32 cellular contexts compared by ENCODE assay signal in genomic region chr4:187071896-187072295, GRCh38.
A peak's percentile ranks its signal among the peaks of the same experiment; 100 is the strongest.
DNase-seq lines count a peak whose midpoint lies in the region; TF ChIP-seq lines count a peak whose summit lies in the region.
"Had no signal": no experiment of that assay in that cellular context is flagged by ENCODE, and none has a peak within 500 bp of the region (broad histone marks: within the 10 kb centered on the region; RNA-seq: fewer than 3 reads in every experiment).

No MANE protein-coding gene starts in this region.

- no peaks in the 10 kb centered on the region for H3K36me3 ChIP-seq in skeletal muscle satellite cell (ENCODE audit: insufficient read depth, low read length)

- H3K4me1 Mint-ChIP-seq in HFFc6 (ENCODE audit: low read depth) (peaks cover 25% of the 10 kb centered on the region), osteocyte (ENCODE audit: unreplicated experiment) (peaks cover 16% of the 10 kb centered on the region)
- H3K4me1 Mint-ChIP-seq: activated CD4-positive, alpha-beta T cell treated with anti-CD3 and anti-CD28 coated beads, Interleukin-2, amount 10 ng/mL, durations not matched to agents 24 days and 14 days; naive thymus-derived CD8-positive, alpha-beta T cell; stimulated activated naive B cell treated with anti-CD40 and anti-IgM and Interleukin-4, amounts not matched to agents 10 μg/mL and 1 μg/mL and 100 μg/mL, for 72 hours had no signal

- H3K4me3 Mint-ChIP-seq in HFFc6 (peak overlapping the region; percentile 77), osteocyte (ENCODE audit: unreplicated experiment) (no peak overlapping the region)
- H3K4me3 Mint-ChIP-seq: activated CD4-positive, alpha-beta T cell treated with anti-CD3 and anti-CD28 coated beads, Interleukin-2, amount 10 ng/mL, durations not matched to agents 24 days and 14 days; activated naive CD8-positive, alpha-beta T cell; mesothelial cell of epicardium; naive thymus-derived CD8-positive, alpha-beta T cell; stimulated activated naive B cell treated with anti-CD40 and anti-IgM and Interleukin-4, amounts not matched to agents 10 μg/mL and 1 μg/mL and 100 μg/mL, for 72 hours had no signal

- H3K4me1 ChIP-seq in skeletal muscle satellite cell (ENCODE audit: control insufficient read depth, insufficient read depth, low read length) = peaks cover 5% of the 10 kb centered on the region

- H3K9me3 Mint-ChIP-seq in HFFc6 (no peaks in the 10 kb centered on the region), osteocyte (ENCODE audit: unreplicated experiment) (no peaks in the 10 kb centered on the region)
- H3K9me3 Mint-ChIP-seq: mesothelial cell of epicardium had no signal

- no peak for TF ChIP-seq CTCF in HFFc6 (IDR thresholded peaks at IDR 0.05)
- no peak for TF ChIP-seq CTCF in fibroblast of villous mesenchyme (IDR thresholded peaks at IDR 0.05; ENCODE audit: insufficient read depth, low read depth, low read length)
- TF ChIP-seq CTCF in GM10266 (IDR thresholded peaks at IDR 0.05; ENCODE audit: control insufficient read depth, insufficient read depth, low read depth, missing control alignments) = no peak
- TF ChIP-seq CTCF in osteocyte (IDR thresholded peaks at IDR 0.05) = no peak

- no peak overlapping the region for H3K4me3 ChIP-seq in fibroblast of villous mesenchyme (ENCODE audit: low read depth, low read length)
- peak overlapping the region; percentile 3 for H3K4me3 ChIP-seq in skeletal muscle satellite cell (ENCODE audit: low read length)
- H3K4me3 ChIP-seq: skin epidermis had no signal

- DNase-seq in HFFc6 (no peak), RPMI7951 (ENCODE audit: low read depth) (peak; percentile 23), fibroblast of villous mesenchyme (ENCODE audit: low read depth) (peak; percentile 11), NCI-H510A (lab: John Stamatoyannopoulos, UW) (no peak), NCI-H1436 (lab: John Stamatoyannopoulos, UW) (no peak), GM10266 (ENCODE audit: extremely low spot score) (no peak), osteocyte (ENCODE audit: extremely low spot score, unreplicated experiment) (no peak)
- DNase-seq: activated CD4-positive, alpha-beta T cell treated with anti-CD3 and anti-CD28 coated beads, Interleukin-2, amount 10 ng/mL, durations not matched to agents 24 days and 14 days; activated CD8-positive, alpha-beta memory T cell treated with anti-CD3 and anti-CD28 coated beads for 24 hours; activated effector memory CD4-positive, alpha-beta T cell treated with Interleukin-2 at 50 U/mL for 16 hours; activated T-cell treated with anti-CD3 and anti-CD28 coated beads for 4 hours; anterior cingulate cortex; C1 segment of cervical spinal cord; Calu3; DND-41; Kasumi-1; left ventricle myocardium superior; MV-4-11; naive thymus-derived CD8-positive, alpha-beta T cell; NCI-H146; NCI-H2107; NCI-H446; NK-92 treated with Interleukin-12 subunit alpha and Interleukin-12 subunit beta, amount 100 ng/mL, for 24 hours; nucleus accumbens; PC-3; stimulated activated naive B cell treated with anti-CD40 and anti-IgM and Interleukin-4, amounts not matched to agents 10 μg/mL and 1 μg/mL and 100 μg/mL, for 72 hours; substantia nigra; T-helper 9 cell had no signal

- peak overlapping the region; percentile 27 for H3K9ac ChIP-seq in skeletal muscle satellite cell (ENCODE audit: low read depth, low read length)

- no peaks in the 10 kb centered on the region for H3K9me3 ChIP-seq in skeletal muscle satellite cell (replicated peaks; ENCODE audit: low read length)

- no peaks in the 10 kb centered on the region for H3K27me3 ChIP-seq in skeletal muscle satellite cell (ENCODE audit: control insufficient read depth, insufficient read depth, low read length)

- peak overlapping the region; percentile 54 for H3K4me2 ChIP-seq in skeletal muscle satellite cell (ENCODE audit: low read length)

- H3K27me3 Mint-ChIP-seq in HFFc6 (ENCODE audit: insufficient read depth) (peaks cover 9% of the 10 kb centered on the region), osteocyte (ENCODE audit: unreplicated experiment) (no peaks in the 10 kb centered on the region)
- H3K27me3 Mint-ChIP-seq: activated CD4-positive, alpha-beta T cell treated with anti-CD3 and anti-CD28 coated beads, Interleukin-2, amount 10 ng/mL, durations not matched to agents 24 days and 14 days; activated naive CD8-positive, alpha-beta T cell; stimulated activated naive B cell treated with anti-CD40 and anti-IgM and Interleukin-4, amounts not matched to agents 10 μg/mL and 1 μg/mL and 100 μg/mL, for 72 hours had no signal

- H3K27ac Mint-ChIP-seq in HFFc6 = peak overlapping the region; percentile 15; the same call in 1 of the 2 replicates
- H3K27ac Mint-ChIP-seq in osteocyte (ENCODE audit: unreplicated experiment) = no peak overlapping the region
- H3K27ac Mint-ChIP-seq: activated CD4-positive, alpha-beta T cell treated with anti-CD3 and anti-CD28 coated beads, Interleukin-2, amount 10 ng/mL, durations not matched to agents 24 days and 14 days; activated naive CD8-positive, alpha-beta T cell; mesothelial cell of epicardium; naive thymus-derived CD8-positive, alpha-beta T cell; stimulated activated naive B cell treated with anti-CD40 and anti-IgM and Interleukin-4, amounts not matched to agents 10 μg/mL and 1 μg/mL and 100 μg/mL, for 72 hours had no signal

- no peaks in the 10 kb centered on the region for H3K36me3 Mint-ChIP-seq in HFFc6 (ENCODE audit: low read depth)
- H3K36me3 Mint-ChIP-seq in osteocyte (ENCODE audit: unreplicated experiment) = peaks cover 2% of the 10 kb centered on the region
- H3K36me3 Mint-ChIP-seq: activated naive CD8-positive, alpha-beta T cell; mesothelial cell of epicardium; naive thymus-derived CD8-positive, alpha-beta T cell; stimulated activated naive B cell treated with anti-CD40 and anti-IgM and Interleukin-4, amounts not matched to agents 10 μg/mL and 1 μg/mL and 100 μg/mL, for 72 hours had no signal

Comparison
In these comparisons a context has a peak if more than half of its experiments do, and no peak if none do; other contexts are left out.
1. DNase-seq: peak in RPMI7951 (single experiment) and fibroblast of villous mesenchyme (single experiment); none in HFFc6 (single experiment), NCI-H510A (single experiment), NCI-H1436 (single experiment), GM10266 (single experiment) and osteocyte (single experiment).